In genomic region chr6:29850011-29850553, GRCh38 we compare ENCODE assay signal across 9 cellular contexts. TPM values are rescaled to one million over a fixed set of nuclear protein-coding genes. Genes with fewer than 3 reads are reported as not detected.
DNase-seq lines count a peak whose midpoint lies in the region; ATAC-seq and TF ChIP-seq lines count a peak whose summit lies in the region.
"Had no signal": no experiment of that assay in that cellular context is flagged by ENCODE, and none has a peak within 500 bp of the region (broad histone marks: within the 10 kb centered on the region; RNA-seq: fewer than 3 reads in every experiment).

No MANE protein-coding gene starts in this region.

- H3K36me3 Mint-ChIP-seq in activated naive CD4-positive, alpha-beta T cell treated with anti-CD3 and anti-CD28 coated beads, Interleukin-2, amount 10 ng/mL, durations not matched to agents 7 days and 5 days = no peaks in the 10 kb centered on the region

- no peaks in the 10 kb centered on the region for H3K9me3 Mint-ChIP-seq in activated naive CD4-positive, alpha-beta T cell treated with anti-CD3 and anti-CD28 coated beads, Interleukin-2, amount 10 ng/mL, durations not matched to agents 7 days and 5 days

- ATAC-seq in thoracic aorta (ENCODE audit: insufficient number of reproducible peaks, low FRiP score, low read depth) = no peak
- no peak for ATAC-seq in HG03457 (IDR thresholded peaks at IDR 0.05; ENCODE audit: unreplicated experiment)

- H3K27ac Mint-ChIP-seq in activated naive CD4-positive, alpha-beta T cell treated with anti-CD3 and anti-CD28 coated beads, Interleukin-2, amount 10 ng/mL, durations not matched to agents 7 days and 5 days = peak overlapping the region; percentile 19

- H3K4me1 ChIP-seq in thoracic aorta (ENCODE audit: control insufficient read depth in 1 of 2, low read depth in 2 of 2) = peaks cover 3 to 6% of the 10 kb centered on the region in 2 donors
- H3K4me1 ChIP-seq: BLaER1 had no signal

- H3K4me3 Mint-ChIP-seq in activated naive CD4-positive, alpha-beta T cell treated with anti-CD3 and anti-CD28 coated beads, Interleukin-2, amount 10 ng/mL, durations not matched to agents 7 days and 5 days = peak overlapping the region; percentile 36

- H3K27ac ChIP-seq in thoracic aorta (no peak overlapping the region), caudate nucleus (ENCODE audit: low read depth, low read length) (no peak overlapping the region)
- H3K27ac ChIP-seq: BLaER1 had no signal

- peaks cover 31% of the 10 kb centered on the region for H3K4me1 Mint-ChIP-seq in activated naive CD4-positive, alpha-beta T cell treated with anti-CD3 and anti-CD28 coated beads, Interleukin-2, amount 10 ng/mL, durations not matched to agents 7 days and 5 days

- CTCF ChIA-PET in activated naive CD4-positive, alpha-beta T cell treated with anti-CD3 and anti-CD28 coated beads, Interleukin-2, amount 10 ng/mL, durations not matched to agents 7 days and 5 days (lab: Charles Lee) = interaction anchor here (0.9 to 2.8 kb wide), 2 partner anchors 117 to 139 kb away, joined by 5 to 48 read pairs; no protein-coding TSS in a partner anchor

- H3K4me3 ChIP-seq in thoracic aorta = peak overlapping the region; percentile 55
- H3K4me3 ChIP-seq: BLaER1 had no signal

- no peaks in the 10 kb centered on the region for H3K27me3 ChIP-seq in thoracic aorta (replicated peaks; ENCODE audit: insufficient read depth)
- H3K27me3 ChIP-seq: BLaER1 had no signal

- peak; percentile 17 for DNase-seq in activated T-cell treated with anti-CD3 and anti-CD28 coated beads for 48 hours (ENCODE audit: low read depth)
- no peak for DNase-seq in activated T-cell treated with anti-CD3 and anti-CD28 coated beads for 4 hours
- peak; percentile 57 for DNase-seq in activated naive CD4-positive, alpha-beta T cell treated with anti-CD3 and anti-CD28 coated beads, Interleukin-2, amount 10 ng/mL, durations not matched to agents 7 days and 5 days
- peak; percentile 42 for DNase-seq in iPS-NIHi11 (ENCODE audit: low spot score)
- DNase-seq in thoracic aorta (ENCODE audit: low spot score) = no peak
- no peak for DNase-seq in SK-N-DZ (ENCODE audit: low spot score)
- DNase-seq in caudate nucleus (lab: John Stamatoyannopoulos, UW) = no peak

- H3K27me3 Mint-ChIP-seq in activated naive CD4-positive, alpha-beta T cell treated with anti-CD3 and anti-CD28 coated beads, Interleukin-2, amount 10 ng/mL, durations not matched to agents 7 days and 5 days = peaks cover 69% of the 10 kb centered on the region

- TF ChIP-seq CTCF in thoracic aorta (IDR thresholded peaks at IDR 0.05) = no peak

- no peaks in the 10 kb centered on the region for H3K36me3 ChIP-seq in thoracic aorta
- H3K36me3 ChIP-seq: BLaER1 had no signal

- no peaks in the 10 kb centered on the region for H3K9me3 ChIP-seq in thoracic aorta
- H3K9me3 ChIP-seq: BLaER1 had no signal

RNA-seq across cellular contexts. Expression of gene HLA-G, which starts 22.5 kb away (rescaled TPM):
- total RNA-seq in thoracic aorta = under 1 TPM in 1 of 2 donors, not detected in 1; 0.85 TPM
- not detected in 2 replicates for polyA plus RNA-seq in SK-N-DZ (2014; cell fraction: cytosol; rRNA removed)
- polyA plus RNA-seq in SK-N-DZ (2014; cell fraction: nucleus; rRNA removed) = not detected in 2 replicates

Comparison
In these comparisons a context has a peak if more than half of its experiments do, and no peak if none do; other contexts are left out.
1. DNase-seq: peak in activated T-cell treated with anti-CD3 and anti-CD28 coated beads for 48 hours (single experiment), activated naive CD4-positive, alpha-beta T cell treated with anti-CD3 and anti-CD28 coated beads, Interleukin-2, amount 10 ng/mL, durations not matched to agents 7 days and 5 days (single experiment) and iPS-NIHi11 (single experiment); none in activated T-cell treated with anti-CD3 and anti-CD28 coated beads for 4 hours (single experiment), thoracic aorta (single experiment), SK-N-DZ (single experiment) and caudate nucleus (0 of 61).